Comparison of ENCODE assay signal across 17 cellular contexts in the genomic region with DNA sequence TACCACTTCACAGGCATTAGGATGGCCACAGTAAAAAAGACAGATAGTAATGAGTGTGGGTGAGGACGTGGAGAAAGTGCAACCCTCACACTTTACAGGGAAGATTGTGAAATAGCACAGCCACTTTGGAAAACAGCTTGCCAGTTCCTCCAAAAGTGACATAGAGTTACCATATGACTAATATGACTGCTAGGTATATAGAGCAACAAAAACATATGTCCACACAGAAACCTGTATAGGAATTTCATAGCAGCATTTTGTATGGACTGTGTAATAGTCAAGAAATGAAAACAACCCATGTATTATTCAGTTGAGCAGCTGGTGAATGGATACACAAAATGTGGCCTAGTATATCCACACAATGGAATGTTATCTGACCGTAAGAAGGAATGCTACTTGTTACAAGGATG. TPM values are rescaled to one million over a fixed set of nuclear protein-coding genes. Genes with fewer than 3 reads are reported as not detected.
DNase-seq lines count a peak whose midpoint lies in the region; ATAC-seq and TF ChIP-seq lines count a peak whose summit lies in the region.
"Had no signal": no experiment of that assay in that cellular context is flagged by ENCODE, and none has a peak within 500 bp of the region (broad histone marks: within the 10 kb centered on the region; RNA-seq: fewer than 3 reads in every experiment).

No MANE protein-coding gene starts in this region.

- no peaks in the 10 kb centered on the region for H3K27me3 Mint-ChIP-seq in activated naive CD8-positive, alpha-beta T cell treated with anti-CD3 and anti-CD28 coated beads for 36 hours
- H3K27me3 Mint-ChIP-seq: activated CD4-positive, alpha-beta T cell treated with anti-CD3 and anti-CD28 coated beads, Interleukin-2, amount 10 ng/mL, durations not matched to agents 7 days and 5 days had no signal

- H4K20me1 ChIP-seq in fibroblast of lung (ENCODE audit: control insufficient read depth, extremely low read depth, insufficient read depth, low read length), result no peaks in the 10 kb centered on the region
- H4K20me1 ChIP-seq: BLaER1 had no signal

- H3K4me3 Mint-ChIP-seq in activated naive CD8-positive, alpha-beta T cell treated with anti-CD3 and anti-CD28 coated beads for 36 hours, result no peak overlapping the region
- H3K4me3 Mint-ChIP-seq: activated CD4-positive, alpha-beta T cell treated with anti-CD3 and anti-CD28 coated beads, Interleukin-2, amount 10 ng/mL, durations not matched to agents 7 days and 5 days; T-helper 1 cell treated with Interleukin-12 subunit alpha and Interleukin-12 subunit beta and Interleukin-4 antibody, amounts not matched to agents 30 μg/mL and 1 μg/mL, for 36 hours had no signal

- H3K27me3 ChIP-seq in fibroblast of lung (ENCODE audit: control insufficient read depth, insufficient read depth, low read length) (no peaks in the 10 kb centered on the region), neutrophil (no peaks in the 10 kb centered on the region)
- H3K27me3 ChIP-seq: BLaER1 had no signal

- H3K36me3 ChIP-seq in fibroblast of lung (ENCODE audit: control insufficient read depth, insufficient read depth, low read length) (no peaks in the 10 kb centered on the region), neutrophil (no peaks in the 10 kb centered on the region)
- H3K36me3 ChIP-seq: BLaER1 had no signal

- no peaks in the 10 kb centered on the region for H3K9me3 Mint-ChIP-seq in activated naive CD8-positive, alpha-beta T cell treated with anti-CD3 and anti-CD28 coated beads for 36 hours
- H3K9me3 Mint-ChIP-seq: activated CD4-positive, alpha-beta T cell treated with anti-CD3 and anti-CD28 coated beads, Interleukin-2, amount 10 ng/mL, durations not matched to agents 7 days and 5 days; T-helper 1 cell treated with Interleukin-12 subunit alpha and Interleukin-12 subunit beta and Interleukin-4 antibody, amounts not matched to agents 30 μg/mL and 1 μg/mL, for 36 hours had no signal

- no peak for ATAC-seq in HG03196 (IDR thresholded peaks at IDR 0.05; ENCODE audit: unreplicated experiment)
- ATAC-seq: Panc1 had no signal

- H3K27ac Mint-ChIP-seq in activated naive CD8-positive, alpha-beta T cell treated with anti-CD3 and anti-CD28 coated beads for 36 hours, result no peak overlapping the region
- H3K27ac Mint-ChIP-seq: activated CD4-positive, alpha-beta T cell treated with anti-CD3 and anti-CD28 coated beads, Interleukin-2, amount 10 ng/mL, durations not matched to agents 7 days and 5 days; T-helper 1 cell treated with Interleukin-12 subunit alpha and Interleukin-12 subunit beta and Interleukin-4 antibody, amounts not matched to agents 30 μg/mL and 1 μg/mL, for 36 hours had no signal

- no peaks in the 10 kb centered on the region for H3K36me3 Mint-ChIP-seq in activated naive CD8-positive, alpha-beta T cell treated with anti-CD3 and anti-CD28 coated beads for 36 hours

- TF ChIP-seq CTCF in fibroblast of lung (conservative IDR thresholded peaks at IDR 0.05 in 1 of 2, IDR thresholded peaks at IDR 0.05 in 1 of 2; ENCODE audit: low read depth in 1 of 2, low read length in 2 of 2) (no peak), neutrophil (IDR thresholded peaks at IDR 0.05) (no peak)

- H2AFZ ChIP-seq in fibroblast of lung (ENCODE audit: low read length), result no peak overlapping the region

- H3K79me2 ChIP-seq in fibroblast of lung (ENCODE audit: control insufficient read depth, insufficient read depth, low read length), result no peaks in the 10 kb centered on the region

- H3K4me2 ChIP-seq in fibroblast of lung (ENCODE audit: extremely low read depth, insufficient read depth, low read length), result no peak overlapping the region
- H3K4me2 ChIP-seq: BLaER1 had no signal

- H3K9me3 ChIP-seq in fibroblast of lung (ENCODE audit: control insufficient read depth, insufficient read depth, low read depth, low read length) (no peaks in the 10 kb centered on the region), neutrophil (no peaks in the 10 kb centered on the region)

- DNase-seq in HCEC 1CT (peak; percentile 34), SKM-1 (lab: John Stamatoyannopoulos, UW; ENCODE audit: unreplicated experiment) (peak; percentile 58), fibroblast of lung (ENCODE audit: low read depth in 2 of 2) (peak; percentile 54 to 85), HK-2 (ENCODE audit: unreplicated experiment) (no peak), NCI-H128 (lab: John Stamatoyannopoulos, UW; ENCODE audit: unreplicated experiment) (no peak)
- DNase-seq in activated naive CD8-positive, alpha-beta T cell treated with anti-CD3 and anti-CD28 coated beads for 36 hours, result no peak
- DNase-seq: activated CD4-positive, alpha-beta T cell treated with anti-CD3 and anti-CD28 coated beads, Interleukin-2, amount 10 ng/mL, durations not matched to agents 7 days and 5 days; amniotic stem cell; dermis blood vessel endothelial cell; DMS79 treated with DMSO at 0.1 percent for 48 hours; NCI-H1048; NCI-H446 had no signal

- no peak overlapping the region for H3K9ac ChIP-seq in fibroblast of lung (ENCODE audit: insufficient read depth, low read length)
- H3K9ac ChIP-seq: BLaER1 had no signal

- H3K27ac ChIP-seq in fibroblast of lung (ENCODE audit: insufficient read depth, low read length) (no peak overlapping the region), neutrophil (peak overlapping the region; percentile 70)
- H3K27ac ChIP-seq: BLaER1 had no signal

- H3K4me3 ChIP-seq in fibroblast of lung (replicated peaks in 1 of 4; ENCODE audit: control extremely low read depth in 1 of 4, insufficient read depth in 1 of 4, low read depth in 3 of 4, low read length in 4 of 4) (no peak overlapping the region), neutrophil (ENCODE audit: low read depth in 1 of 2, low read length in 1 of 2) (no peak overlapping the region)
- H3K4me3 ChIP-seq: BLaER1 had no signal

- H3K4me1 Mint-ChIP-seq in activated naive CD8-positive, alpha-beta T cell treated with anti-CD3 and anti-CD28 coated beads for 36 hours, result peaks cover 39% of the 10 kb centered on the region

- peaks cover 17% of the 10 kb centered on the region for H3K4me1 ChIP-seq in fibroblast of lung (ENCODE audit: control insufficient read depth, extremely low read depth, insufficient read depth, low read length)
- H3K4me1 ChIP-seq in neutrophil (ENCODE audit: control insufficient read depth in 1 of 2, insufficient read depth in 1 of 2, low read depth in 1 of 2, low read length in 1 of 2), result peaks cover 9 to 11% of the 10 kb centered on the region in 2 experiments

RNA-seq across cellular contexts. Expression of gene LBR, which starts 30.4 kb away (rescaled TPM):
- 33.9 and 39.5 TPM in 2 replicates for total RNA-seq in fibroblast of lung
- 34.1 and 39.0 TPM in 2 replicates for polyA plus RNA-seq in fibroblast of lung
- 19.5 and 23.9 TPM in 2 replicates for polyA plus RNA-seq in fibroblast of lung (2012)
- 30.4 and 41.9 TPM in 2 replicates for polyA minus RNA-seq in fibroblast of lung (ENCODE audit: low replicate concordance)
- 100 to 1,000 TPM; 128 to 140 TPM for total RNA-seq in activated naive CD8-positive, alpha-beta T cell treated with anti-CD3 and anti-CD28 coated beads for 36 hours

Comparison
In these comparisons a context has a peak if more than half of its experiments do, and no peak if none do; other contexts are left out.
1. DNase-seq: peak in HCEC 1CT (single experiment), SKM-1 (single experiment) and fibroblast of lung (2 of 2); none in HK-2 (single experiment), NCI-H128 (single experiment) and activated naive CD8-positive, alpha-beta T cell treated with anti-CD3 and anti-CD28 coated beads for 36 hours (single experiment).